Comparison of ENCODE assay signal across 8 cellular contexts in genomic region chr1:32716312-32717126, GRCh38. TPM values are rescaled to one million over a fixed set of nuclear protein-coding genes. Genes with fewer than 3 reads are reported as not detected.
DNase-seq lines count a peak whose midpoint lies in the region; ATAC-seq, FAIRE-seq and TF ChIP-seq lines count a peak whose summit lies in the region.

No MANE protein-coding gene starts in this region.

- H3K36me3 ChIP-seq in GM06990 (ENCODE audit: control insufficient read depth, insufficient read depth, low read length) (no peaks in the 10 kb centered on the region), HUES64 (ENCODE audit: insufficient read depth, low read length) (no peaks in the 10 kb centered on the region), OCI-LY3 (replicated peaks; ENCODE audit: low read depth, low read length) (no peaks in the 10 kb centered on the region)

- TF ChIP-seq CTCF in GM06990 (IDR thresholded peaks at IDR 0.05; ENCODE audit: insufficient read depth, low read length, poor library complexity, severe bottlenecking) (no peak), OCI-LY3 (IDR thresholded peaks at IDR 0.05; ENCODE audit: low read depth, low read length) (no peak), osteocyte (IDR thresholded peaks at IDR 0.05) (no peak)

- peaks cover 2% of the 10 kb centered on the region for H3K27me3 Mint-ChIP-seq in activated naive CD4-positive, alpha-beta T cell treated with anti-CD3 and anti-CD28 coated beads for 36 hours (ENCODE audit: low read depth)
- no peaks in the 10 kb centered on the region for H3K27me3 Mint-ChIP-seq in osteocyte (ENCODE audit: unreplicated experiment)

- no peaks in the 10 kb centered on the region for H3K79me2 ChIP-seq in OCI-LY3 (ENCODE audit: low read length)

- FAIRE-seq in islet of Langerhans (lab: Jason Lieb, UNC) = peak; percentile 13

- ATAC-seq in GM21381 (IDR thresholded peaks at IDR 0.05; ENCODE audit: unreplicated experiment) = no peak

- peak overlapping the region; percentile 74; the same call in 1 of the 2 replicates for H2AFZ ChIP-seq in OCI-LY3 (ENCODE audit: low read depth, low read length)

- no peak overlapping the region for H3K4me3 Mint-ChIP-seq in activated naive CD4-positive, alpha-beta T cell treated with anti-CD3 and anti-CD28 coated beads for 36 hours
- H3K4me3 Mint-ChIP-seq in osteocyte (ENCODE audit: unreplicated experiment) = no peak overlapping the region

- no peak overlapping the region for H3K4me3 ChIP-seq in GM06990 (replicated peaks; ENCODE audit: low read depth, low read length)
- H3K4me3 ChIP-seq in HUES64 (ENCODE audit: low read length) = peak overlapping the region; percentile 26
- H3K4me3 ChIP-seq in OCI-LY3 (ENCODE audit: low read length) = peak overlapping the region; percentile 69

- peak; percentile 59 for DNase-seq in GM06990 (ENCODE audit: extremely low read depth, insufficient read length)
- DNase-seq in activated naive CD4-positive, alpha-beta T cell treated with anti-CD3 and anti-CD28 coated beads for 36 hours = peak; percentile 92
- DNase-seq in stimulated activated CD4-positive, alpha-beta T cell treated with anti-CD3 and anti-CD28 coated beads, TNF-alpha, amount 100 ng/mL, for 48 hours (ENCODE audit: low read depth in 3 of 3) = peak; percentile 27 to 59 (median 38)
- no peak for DNase-seq in osteocyte (ENCODE audit: extremely low spot score, unreplicated experiment)

- H3K4me1 ChIP-seq in HUES64 (ENCODE audit: insufficient read depth, low read length) (peaks cover 12% of the 10 kb centered on the region), OCI-LY3 (ENCODE audit: low read length) (peaks cover 14% of the 10 kb centered on the region)

- no peak overlapping the region for H3K27ac Mint-ChIP-seq in activated naive CD4-positive, alpha-beta T cell treated with anti-CD3 and anti-CD28 coated beads for 36 hours
- H3K27ac Mint-ChIP-seq in osteocyte (ENCODE audit: unreplicated experiment) = no peak overlapping the region

- H3K36me3 Mint-ChIP-seq in activated naive CD4-positive, alpha-beta T cell treated with anti-CD3 and anti-CD28 coated beads for 36 hours (ENCODE audit: low read depth) = no peaks in the 10 kb centered on the region
- H3K36me3 Mint-ChIP-seq in osteocyte (ENCODE audit: unreplicated experiment) = no peaks in the 10 kb centered on the region

- H3K27ac ChIP-seq in HUES64 (ENCODE audit: low read depth, low read length) (peak overlapping the region; percentile 14; the same call in 1 of the 2 replicates), OCI-LY3 (ENCODE audit: low read length) (no peak overlapping the region)

- intact Hi-C loops in activated naive CD4-positive, alpha-beta T cell treated with anti-CD3 and anti-CD28 coated beads for 36 hours (cut with micrococcal nuclease) = loop anchor here (1.0 to 10.0 kb wide), 2 partner anchors 57 to 368 kb away; partner anchors contain the start of gene AZIN2

- peaks cover 9% of the 10 kb centered on the region for H3K4me1 Mint-ChIP-seq in activated naive CD4-positive, alpha-beta T cell treated with anti-CD3 and anti-CD28 coated beads for 36 hours (ENCODE audit: low read depth)
- H3K4me1 Mint-ChIP-seq in osteocyte (ENCODE audit: unreplicated experiment) = peaks cover 16% of the 10 kb centered on the region

- no peaks in the 10 kb centered on the region for H4K20me1 ChIP-seq in OCI-LY3 (ENCODE audit: insufficient read depth, low read length)

- H3K9me3 Mint-ChIP-seq in activated naive CD4-positive, alpha-beta T cell treated with anti-CD3 and anti-CD28 coated beads for 36 hours = no peaks in the 10 kb centered on the region
- H3K9me3 Mint-ChIP-seq in osteocyte (ENCODE audit: unreplicated experiment) = no peaks in the 10 kb centered on the region

- H3K9ac ChIP-seq in HUES64 (ENCODE audit: low read depth, low read length) = no peak overlapping the region; the same call in 1 of the 2 replicates
- H3K9ac ChIP-seq in OCI-LY3 (ENCODE audit: low read length) = peak overlapping the region; percentile 30; the same call in 1 of the 2 replicates

- H3K27me3 ChIP-seq in GM06990 (replicated peaks; ENCODE audit: control insufficient read depth, insufficient read depth, low read length) (no peaks in the 10 kb centered on the region; the same call in 1 of the 2 replicates), HUES64 (ENCODE audit: insufficient read depth, low read length) (no peaks in the 10 kb centered on the region), OCI-LY3 (ENCODE audit: low read depth, low read length) (no peaks in the 10 kb centered on the region)

- WGBS in HUES64 = 24% methylated on average over 9 of the region's 9 CpGs

- CTCF ChIA-PET in activated naive CD4-positive, alpha-beta T cell treated with anti-CD3 and anti-CD28 coated beads for 36 hours (lab: Charles Lee) = interaction anchor here (1.1 to 1.2 kb wide), 2 partner anchors 12 to 27 kb away, joined by 3 read pairs; no protein-coding TSS in a partner anchor

- peak overlapping the region; percentile 79 for H3K4me2 ChIP-seq in OCI-LY3 (ENCODE audit: low read length)

- no peaks in the 10 kb centered on the region for H3K9me3 ChIP-seq in HUES64 (ENCODE audit: insufficient read depth, low read depth, low read length)
- no peaks in the 10 kb centered on the region for H3K9me3 ChIP-seq in OCI-LY3 (ENCODE audit: insufficient read depth, low read length)

RNA-seq across cellular contexts. Expression of gene SYNC, which starts 13.9 kb away (rescaled TPM):
- 0.05 TPM for polyA plus RNA-seq in HUES64 (2013, experiment 1 of 2)
- not detected for polyA plus RNA-seq in HUES64 (2013, experiment 2 of 2)
- total RNA-seq in activated naive CD4-positive, alpha-beta T cell treated with anti-CD3 and anti-CD28 coated beads for 36 hours = not detected
- 23.0 and 24.6 TPM in 2 replicates for total RNA-seq in osteocyte

Comparison
In these comparisons a context has a peak if more than half of its experiments do, and no peak if none do; other contexts are left out.
1. RNA of gene SYNC, which starts 13.9 kb away (total RNA-seq): 23.0 to 24.6 TPM in osteocyte; not detected in activated naive CD4-positive, alpha-beta T cell treated with anti-CD3 and anti-CD28 coated beads for 36 hours; every median in the first group is over 10 times any median in the second.